Comparison of ENCODE assay signal across 18 cellular contexts in genomic region chr19:51070334-51070886, GRCh38. TPM values are rescaled to one million over a fixed set of nuclear protein-coding genes. Genes with fewer than 3 reads are reported as not detected.
A peak's percentile ranks its signal among the peaks of the same experiment; 100 is the strongest.
DNase-seq lines count a peak whose midpoint lies in the region; ATAC-seq and TF ChIP-seq lines count a peak whose summit lies in the region.
"Had no signal": no experiment of that assay in that cellular context is flagged by ENCODE, and none has a peak within 500 bp of the region (broad histone marks: within the 10 kb centered on the region; RNA-seq: fewer than 3 reads in every experiment).

No MANE protein-coding gene starts in this region.

- POLR2A ChIA-PET in PC-3 (lab: Charles Lee; ENCODE audit: unreplicated experiment) = no interaction called here

- peak overlapping the region; percentile 68 for H3K4me2 ChIP-seq in PC-3 (ENCODE audit: low read length)

- H3K9ac ChIP-seq in PC-3 (ENCODE audit: low read length) = peak overlapping the region; percentile 51

- peaks cover 7% of the 10 kb centered on the region for H3K9me3 ChIP-seq in PC-3 (ENCODE audit: low read length)

- peaks cover 12% of the 10 kb centered on the region for H3K4me1 Mint-ChIP-seq in progenitor cell of endocrine pancreas (ENCODE audit: low read depth)
- H3K4me1 Mint-ChIP-seq: CD14-positive monocyte had no signal

- DNase-seq in COR-L47 (lab: John Stamatoyannopoulos, UW) (peak; percentile 13), NCI-H2029 treated with DMSO at 0.1 percent for 48 hours (lab: John Stamatoyannopoulos, UW) (peak; percentile 43), PC-3 (peak; percentile 83), progenitor cell of endocrine pancreas (ENCODE audit: low spot score, unreplicated experiment) (no peak), GM03348 (ENCODE audit: low spot score) (no peak), anterior cingulate cortex (lab: John Stamatoyannopoulos, UW) (no peak), germinal center (ENCODE audit: low spot score) (no peak), NOMO-1 treated with DMSO at 0.1 percent for 48 hours (lab: John Stamatoyannopoulos, UW; ENCODE audit: unreplicated experiment) (no peak)
- DNase-seq: DMS79 treated with DMSO at 0.1 percent for 48 hours, HFFc6, NCI-H187 treated with DMSO at 0.1 percent for 48 hours, NCI-H2171 treated with DMSO at 0.1 percent for 48 hours, NCI-H446 treated with DMSO at 0.1 percent for 48 hours, NCI-H82 had no signal

- no peak overlapping the region for H2AFZ ChIP-seq in PC-3 (ENCODE audit: low read length)

- peaks cover 3% of the 10 kb centered on the region for H3F3A ChIP-seq in PC-3 (ENCODE audit: low read length, unreplicated experiment)

- peak overlapping the region; percentile 2 for H3K27ac Mint-ChIP-seq in progenitor cell of endocrine pancreas
- H3K27ac Mint-ChIP-seq: CD14-positive monocyte, HFFc6 had no signal

- H3K36me3 Mint-ChIP-seq in progenitor cell of endocrine pancreas (ENCODE audit: insufficient read depth) = no peaks in the 10 kb centered on the region
- H3K36me3 Mint-ChIP-seq: CD14-positive monocyte had no signal

- CTCF ChIA-PET in PC-3 (lab: Charles Lee) = interaction anchor here (1.9 kb wide), 1 partner anchor 49 kb away, joined by 10 read pairs; no protein-coding TSS in a partner anchor

- peaks cover 23% of the 10 kb centered on the region for H3K4me1 ChIP-seq in PC-3 (ENCODE audit: insufficient read depth, low read length)

- TF ChIP-seq CTCF in PC-3 (conservative IDR thresholded peaks at IDR 0.05; ENCODE audit: low read depth, low read length) (no peak), progenitor cell of endocrine pancreas (IDR thresholded peaks at IDR 0.05; ENCODE audit: unreplicated experiment) (no peak)

- ATAC-seq in PC-3 = peak; percentile 64
- ATAC-seq: Panc1 had no signal

- H3K27me3 ChIP-seq in PC-3 (ENCODE audit: low read length) = no peaks in the 10 kb centered on the region

- H3K79me2 ChIP-seq in PC-3 (ENCODE audit: low read length) = no peaks in the 10 kb centered on the region

- no peaks in the 10 kb centered on the region for H3K36me3 ChIP-seq in PC-3 (ENCODE audit: low read depth, low read length)

- no peak overlapping the region for H3K4me3 Mint-ChIP-seq in progenitor cell of endocrine pancreas (ENCODE audit: low read depth)
- H3K4me3 Mint-ChIP-seq: HFFc6 had no signal

- peak overlapping the region; percentile 89 for H3K27ac ChIP-seq in PC-3 (ENCODE audit: low read length)
- H3K27ac ChIP-seq: SK-N-MC had no signal

- H3K27me3 Mint-ChIP-seq in progenitor cell of endocrine pancreas = peaks cover 14% of the 10 kb centered on the region

- H3K9me3 Mint-ChIP-seq in progenitor cell of endocrine pancreas (ENCODE audit: low read depth) = peaks cover 16% of the 10 kb centered on the region

- intact Hi-C loops in PC-3 (cut with micrococcal nuclease) = loop anchor here (1.0 kb wide), 1 partner anchor 49 kb away; no protein-coding TSS in a partner anchor

- BruUV-seq in PC-3 (replicated peaks; lab: Mats Ljungman, UMichigan) = no TSS peak

- no peaks in the 10 kb centered on the region for H3K9me2 ChIP-seq in PC-3 (replicated peaks; ENCODE audit: low read length)

- H4K20me1 ChIP-seq in PC-3 (ENCODE audit: low read length) = no peaks in the 10 kb centered on the region

- peak overlapping the region; percentile 21; the same call in 1 of the 2 replicates for H3K4me3 ChIP-seq in PC-3 (ENCODE audit: low read length)
- H3K4me3 ChIP-seq: SK-N-MC had no signal

RNA-seq across cellular contexts. Expression of gene KLK13, which starts 5.5 kb away (rescaled TPM):
- total RNA-seq in PC-3 (2014; rRNA removed) (not detected in 2 replicates), progenitor cell of endocrine pancreas (1.1 and 1.6 TPM in 2 replicates)
- total RNA-seq: HFFc6; T-helper 2 cell treated with Interferon-gamma antibody and Interleukin-4, amounts not matched to agents 100 ng/mL and 5 ng/mL, for 36 hours had no signal

RNA-seq across cellular contexts. Expression of gene KLK14, which starts 12.3 kb away (rescaled TPM):
- total RNA-seq in PC-3 (2014; rRNA removed) (not detected in 2 replicates), progenitor cell of endocrine pancreas (0.62 and 0.89 TPM in 2 replicates)

RNA-seq across cellular contexts. Expression of gene KLK12, which starts 35.6 kb away (rescaled TPM):
- total RNA-seq in PC-3 (2014; rRNA removed) (not detected in 2 replicates), progenitor cell of endocrine pancreas (0.44 and 1.0 TPM in 2 replicates)
- total RNA-seq: HFFc6; T-helper 2 cell treated with Interferon-gamma antibody and Interleukin-4, amounts not matched to agents 100 ng/mL and 5 ng/mL, for 36 hours had no signal

RNA-seq across cellular contexts. Expression of gene CTU1, which starts 37.8 kb away (rescaled TPM):
- total RNA-seq in PC-3 (2014; rRNA removed) (29.0 and 40.8 TPM in 2 replicates), progenitor cell of endocrine pancreas (7.4 and 7.8 TPM in 2 replicates)

RNA-seq across cellular contexts. Expression of gene KLK11, which starts 44.0 kb away (rescaled TPM):
- total RNA-seq in PC-3 (2014; rRNA removed) (0.23 TPM in 1 of 2 replicates, not detected in the other), progenitor cell of endocrine pancreas (not detected in 2 replicates)
- total RNA-seq: HFFc6; T-helper 2 cell treated with Interferon-gamma antibody and Interleukin-4, amounts not matched to agents 100 ng/mL and 5 ng/mL, for 36 hours had no signal

Comparison
In these comparisons a context has a peak if more than half of its experiments do, and no peak if none do; other contexts are left out.
1. DNase-seq: peak in COR-L47 (single experiment), NCI-H2029 treated with DMSO at 0.1 percent for 48 hours (single experiment) and PC-3 (single experiment); none in progenitor cell of endocrine pancreas (single experiment), GM03348 (single experiment), anterior cingulate cortex (0 of 58), germinal center (single experiment) and NOMO-1 treated with DMSO at 0.1 percent for 48 hours (single experiment).